In the genomic region with DNA sequence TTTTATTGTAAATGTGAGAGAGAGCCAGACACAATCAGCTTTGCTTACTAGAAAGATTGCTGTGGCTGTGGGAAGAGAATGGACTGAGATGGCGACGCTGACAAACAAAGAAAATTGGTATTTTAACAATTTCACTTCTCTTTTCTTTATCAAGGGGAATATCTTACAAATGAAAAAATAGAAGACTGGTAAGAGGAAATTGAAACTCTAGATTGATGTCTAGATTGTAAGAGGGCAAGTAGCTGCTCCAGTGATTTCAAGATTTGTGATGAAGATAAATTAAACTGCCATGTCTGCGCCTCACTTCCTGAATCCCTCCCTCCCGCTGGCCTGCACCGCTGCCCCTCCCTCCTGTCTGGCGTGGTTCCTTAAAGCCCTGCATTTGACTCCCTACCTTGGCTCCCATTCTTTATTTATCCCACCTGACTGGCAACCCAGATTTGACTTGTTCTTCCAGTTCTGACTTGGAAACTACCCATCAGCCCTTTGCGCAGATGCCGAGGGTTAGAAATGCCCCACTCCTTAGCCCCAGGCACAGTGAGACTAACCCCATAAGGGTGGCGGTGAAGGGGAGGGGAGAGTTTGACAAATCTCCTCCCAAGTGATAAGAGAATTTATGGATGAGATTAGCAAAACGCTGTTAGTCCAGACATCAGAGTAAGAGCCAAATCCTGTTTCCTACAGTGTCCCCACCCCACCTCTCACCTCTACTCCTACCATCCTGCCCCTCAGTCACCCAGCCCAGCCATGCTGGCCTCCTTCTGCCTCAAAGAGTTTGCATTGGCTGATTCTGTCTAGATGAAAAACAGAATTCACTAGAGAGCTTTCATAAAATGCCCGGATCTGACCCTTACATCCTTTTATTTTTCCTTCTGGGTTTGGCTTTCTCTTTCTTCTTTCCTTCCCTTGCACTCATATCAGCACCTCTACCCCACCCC, we compare ENCODE assay signal across 1 cellular context.
TF ChIP-seq lines count a peak whose summit lies in the region.

No MANE protein-coding gene starts in this region.

TF ChIP-seq in GM23338, 12 proteins besides CTCF, POLR2A, EP300 and RAD21 (continued from another document):
- TF ChIP-seq, protein P1, sequence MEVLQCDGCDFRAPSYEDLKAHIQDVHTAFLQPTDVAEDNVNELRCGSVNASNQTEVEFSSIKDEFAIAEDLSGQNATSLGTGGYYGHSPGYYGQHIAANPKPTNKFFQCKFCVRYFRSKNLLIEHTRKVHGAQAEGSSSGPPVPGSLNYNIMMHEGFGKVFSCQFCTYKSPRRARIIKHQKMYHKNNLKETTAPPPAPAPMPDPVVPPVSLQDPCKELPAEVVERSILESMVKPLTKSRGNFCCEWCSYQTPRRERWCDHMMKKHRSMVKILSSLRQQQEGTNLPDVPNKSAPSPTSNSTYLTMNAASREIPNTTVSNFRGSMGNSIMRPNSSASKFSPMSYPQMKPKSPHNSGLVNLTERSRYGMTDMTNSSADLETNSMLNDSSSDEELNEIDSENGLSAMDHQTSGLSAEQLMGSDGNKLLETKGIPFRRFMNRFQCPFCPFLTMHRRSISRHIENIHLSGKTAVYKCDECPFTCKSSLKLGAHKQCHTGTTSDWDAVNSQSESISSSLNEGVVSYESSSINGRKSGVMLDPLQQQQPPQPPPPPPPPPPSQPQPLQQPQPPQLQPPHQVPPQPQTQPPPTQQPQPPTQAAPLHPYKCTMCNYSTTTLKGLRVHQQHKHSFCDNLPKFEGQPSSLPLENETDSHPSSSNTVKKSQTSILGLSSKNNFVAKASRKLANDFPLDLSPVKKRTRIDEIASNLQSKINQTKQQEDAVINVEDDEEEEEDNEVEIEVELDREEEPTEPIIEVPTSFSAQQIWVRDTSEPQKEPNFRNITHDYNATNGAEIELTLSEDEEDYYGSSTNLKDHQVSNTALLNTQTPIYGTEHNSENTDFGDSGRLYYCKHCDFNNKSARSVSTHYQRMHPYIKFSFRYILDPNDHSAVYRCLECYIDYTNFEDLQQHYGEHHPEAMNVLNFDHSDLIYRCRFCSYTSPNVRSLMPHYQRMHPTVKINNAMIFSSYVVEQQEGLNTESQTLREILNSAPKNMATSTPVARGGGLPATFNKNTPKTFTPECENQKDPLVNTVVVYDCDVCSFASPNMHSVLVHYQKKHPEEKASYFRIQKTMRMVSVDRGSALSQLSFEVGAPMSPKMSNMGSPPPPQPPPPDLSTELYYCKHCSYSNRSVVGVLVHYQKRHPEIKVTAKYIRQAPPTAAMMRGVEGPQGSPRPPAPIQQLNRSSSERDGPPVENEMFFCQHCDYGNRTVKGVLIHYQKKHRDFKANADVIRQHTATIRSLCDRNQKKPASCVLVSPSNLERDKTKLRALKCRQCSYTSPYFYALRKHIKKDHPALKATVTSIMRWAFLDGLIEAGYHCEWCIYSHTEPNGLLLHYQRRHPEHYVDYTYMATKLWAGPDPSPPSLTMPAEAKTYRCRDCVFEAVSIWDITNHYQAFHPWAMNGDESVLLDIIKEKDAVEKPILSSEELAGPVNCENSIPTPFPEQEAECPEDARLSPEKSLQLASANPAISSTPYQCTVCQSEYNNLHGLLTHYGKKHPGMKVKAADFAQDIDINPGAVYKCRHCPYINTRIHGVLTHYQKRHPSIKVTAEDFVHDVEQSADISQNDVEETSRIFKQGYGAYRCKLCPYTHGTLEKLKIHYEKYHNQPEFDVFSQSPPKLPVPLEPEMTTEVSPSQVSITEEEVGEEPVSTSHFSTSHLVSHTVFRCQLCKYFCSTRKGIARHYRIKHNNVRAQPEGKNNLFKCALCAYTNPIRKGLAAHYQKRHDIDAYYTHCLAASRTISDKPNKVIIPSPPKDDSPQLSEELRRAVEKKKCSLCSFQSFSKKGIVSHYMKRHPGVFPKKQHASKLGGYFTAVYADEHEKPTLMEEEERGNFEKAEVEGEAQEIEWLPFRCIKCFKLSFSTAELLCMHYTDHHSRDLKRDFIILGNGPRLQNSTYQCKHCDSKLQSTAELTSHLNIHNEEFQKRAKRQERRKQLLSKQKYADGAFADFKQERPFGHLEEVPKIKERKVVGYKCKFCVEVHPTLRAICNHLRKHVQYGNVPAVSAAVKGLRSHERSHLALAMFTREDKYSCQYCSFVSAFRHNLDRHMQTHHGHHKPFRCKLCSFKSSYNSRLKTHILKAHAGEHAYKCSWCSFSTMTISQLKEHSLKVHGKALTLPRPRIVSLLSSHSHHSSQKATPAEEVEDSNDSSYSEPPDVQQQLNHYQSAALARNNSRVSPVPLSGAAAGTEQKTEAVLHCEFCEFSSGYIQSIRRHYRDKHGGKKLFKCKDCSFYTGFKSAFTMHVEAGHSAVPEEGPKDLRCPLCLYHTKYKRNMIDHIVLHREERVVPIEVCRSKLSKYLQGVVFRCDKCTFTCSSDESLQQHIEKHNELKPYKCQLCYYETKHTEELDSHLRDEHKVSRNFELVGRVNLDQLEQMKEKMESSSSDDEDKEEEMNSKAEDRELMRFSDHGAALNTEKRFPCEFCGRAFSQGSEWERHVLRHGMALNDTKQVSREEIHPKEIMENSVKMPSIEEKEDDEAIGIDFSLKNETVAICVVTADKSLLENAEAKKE (CRISPR knock-in tag; IDR thresholded peaks at IDR 0.05) = no peak
- no peak for TF ChIP-seq POLR2AphosphoS5 (IDR thresholded peaks at IDR 0.05; ENCODE audit: low read depth)
